Comparison of ENCODE assay signal across 9 cellular contexts in the genomic region with DNA sequence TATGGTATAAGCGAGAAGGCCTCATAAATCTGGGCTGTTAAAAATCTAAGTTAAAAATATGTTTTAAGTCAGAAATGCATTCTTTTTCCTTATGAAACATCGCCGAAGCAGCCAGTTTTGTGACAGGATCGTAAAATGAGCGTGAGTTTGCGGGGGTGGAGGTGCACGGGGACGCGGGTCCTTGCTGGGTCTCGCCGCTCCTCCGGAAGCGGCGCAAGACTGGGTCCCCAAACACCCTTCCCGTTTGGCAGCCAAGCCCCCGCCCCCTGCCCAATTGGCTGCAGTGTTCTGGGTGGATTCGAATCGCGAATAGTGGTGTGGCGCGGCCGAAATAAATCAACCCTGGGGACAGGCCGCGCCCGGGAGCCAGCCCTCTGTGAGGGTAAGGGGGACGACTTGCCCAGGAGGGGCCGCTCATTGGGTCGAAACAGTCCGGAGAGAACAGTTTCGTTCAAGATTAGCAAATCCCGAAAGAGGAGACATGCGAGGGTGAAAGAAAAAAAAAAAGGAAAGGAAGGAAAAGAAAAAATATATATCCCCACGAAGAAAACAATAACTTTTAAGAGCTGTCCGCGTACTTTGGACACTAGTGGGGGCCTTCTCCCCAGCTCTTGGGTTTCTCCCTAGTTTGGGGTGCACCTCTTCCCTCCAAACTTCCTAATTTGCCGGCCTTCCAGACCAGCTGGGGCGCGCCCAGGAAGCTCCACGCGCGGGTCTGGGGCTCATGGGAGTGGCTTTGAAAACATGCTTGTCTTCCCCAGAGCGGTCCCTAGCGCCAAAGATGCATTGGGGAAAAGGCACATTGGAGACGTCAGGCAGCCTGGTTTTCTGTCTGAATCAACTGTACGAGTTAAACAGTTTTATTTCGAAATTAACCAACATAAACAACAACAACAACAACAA. TPM values are rescaled to one million over a fixed set of nuclear protein-coding genes. Genes with fewer than 3 reads are reported as not detected.
DNase-seq lines count a peak whose midpoint lies in the region; ATAC-seq and TF ChIP-seq lines count a peak whose summit lies in the region.
"Had no signal": no experiment of that assay in that cellular context is flagged by ENCODE, and none has a peak within 500 bp of the region (broad histone marks: within the 10 kb centered on the region; RNA-seq: fewer than 3 reads in every experiment).

No MANE protein-coding gene starts in this region.

- H2AFZ ChIP-seq in SK-N-SH (ENCODE audit: low read depth), result no peak overlapping the region

- H3K23ac ChIP-seq in mesendoderm (ENCODE audit: low read length), result peak overlapping the region; percentile 90

- no peak overlapping the region for H3K4me2 ChIP-seq in SK-N-SH
- peak overlapping the region; percentile 25 for H3K4me2 ChIP-seq in mesendoderm (ENCODE audit: low read length)

- H3K27ac ChIP-seq in SK-N-SH (ENCODE audit: low read depth in 2 of 2, low read length in 1 of 2) (no peak overlapping the region), endodermal cell (ENCODE audit: low read depth, low read length) (no peak overlapping the region), mesendoderm (ENCODE audit: low read depth, low read length) (peak overlapping the region; percentile 74), thyroid gland (peak overlapping the region in 2 of 3 donors; percentile 18 to 29)
- H3K27ac ChIP-seq in CD4-positive, alpha-beta memory T cell (ENCODE audit: low read depth, low read length), result no peak overlapping the region
- H3K27ac ChIP-seq: WERI-Rb-1 had no signal

- H2BK5ac ChIP-seq in mesendoderm (ENCODE audit: low read length), result peak overlapping the region; percentile 48

- H3K18ac ChIP-seq in mesendoderm (ENCODE audit: low read length), result peak overlapping the region; percentile 98

- H3K79me1 ChIP-seq in mesendoderm (ENCODE audit: low read length), result peaks cover 3% of the 10 kb centered on the region

- WGBS in SK-N-SH (ENCODE audit: low lambda C conversion rate), result 16% methylated on average over 39 of the region's 46 CpGs
- WGBS in endodermal cell (ENCODE audit: insufficient coverage in 1 of 2, insufficient read length in 1 of 2), 2 experiments, result 0 to 4% methylated on average over 5 to 45 of the region's 46 CpGs
- WGBS in mesendoderm (ENCODE audit: extremely low coverage, insufficient coverage, low lambda C conversion rate), result no CpG with 5 or more reads among the region's 46 CpGs
- 13 to 19% methylated on average over 42 to 46 of the region's 46 CpGs for WGBS in thyroid gland, 2 donors

- no peak for TF ChIP-seq RAD21 in SK-N-SH (IDR thresholded peaks at IDR 0.05; ENCODE audit: low read length)

- H3K56ac ChIP-seq in mesendoderm (ENCODE audit: low read length), result peak overlapping the region; percentile 94

- no peak for TF ChIP-seq EP300 in SK-N-SH (IDR thresholded peaks at IDR 0.05; ENCODE audit: borderline replicate concordance in 1 of 2, low read depth in 1 of 2, low read length in 1 of 2)

- H3K27ac Mint-ChIP-seq in endodermal cell, result peak overlapping the region; percentile 97
- no peak overlapping the region for H3K27ac Mint-ChIP-seq in CD4-positive, alpha-beta memory T cell

- H3K4me1 ChIP-seq in SK-N-SH (ENCODE audit: control insufficient read depth in 1 of 2, insufficient read depth in 2 of 2, low read depth in 1 of 2, low read length in 1 of 2) (peaks cover 0 to 2% of the 10 kb centered on the region in 2 experiments; a peak in 1 of 4 replicates), endodermal cell (ENCODE audit: control insufficient read depth, insufficient read depth, low read length) (peaks cover 15% of the 10 kb centered on the region), mesendoderm (ENCODE audit: control insufficient read depth, low read depth, low read length) (peaks cover 4% of the 10 kb centered on the region), thyroid gland (peaks cover 17 to 26% of the 10 kb centered on the region in 2 donors)
- peaks cover 14% of the 10 kb centered on the region for H3K4me1 ChIP-seq in CD4-positive, alpha-beta memory T cell (ENCODE audit: insufficient read depth, low read length)

- ATAC-seq in SK-N-SH treated with all-trans-retinoic acid at 6 μM for 48 hours, result no peak
- ATAC-seq in HG03457 (IDR thresholded peaks at IDR 0.05; ENCODE audit: unreplicated experiment), result no peak

- H3K36me3 ChIP-seq in SK-N-SH (replicated peaks in 1 of 2; ENCODE audit: control insufficient read depth in 1 of 2, insufficient read depth in 2 of 2, low read length in 1 of 2), result no peaks in the 10 kb centered on the region
- peaks cover 44% of the 10 kb centered on the region for H3K36me3 ChIP-seq in endodermal cell (ENCODE audit: control insufficient read depth, insufficient read depth, low read length)
- peaks cover 3% of the 10 kb centered on the region for H3K36me3 ChIP-seq in mesendoderm (ENCODE audit: control insufficient read depth, insufficient read depth, low read length)
- H3K36me3 ChIP-seq in thyroid gland, result no peaks in the 10 kb centered on the region
- H3K36me3 ChIP-seq in CD4-positive, alpha-beta memory T cell (ENCODE audit: insufficient read depth, low read length), result no peaks in the 10 kb centered on the region
- H3K36me3 ChIP-seq: WERI-Rb-1 had no signal

- no peak overlapping the region for H3K4me3 ChIP-seq in SK-N-SH (ENCODE audit: low read depth in 2 of 2, low read length in 1 of 2)
- H3K4me3 ChIP-seq in endodermal cell (ENCODE audit: low read length), result peak overlapping the region; percentile 100
- peak overlapping the region; percentile 99 for H3K4me3 ChIP-seq in mesendoderm (ENCODE audit: low read length)
- H3K4me3 ChIP-seq in thyroid gland (replicated peaks in 1 of 3), result peak overlapping the region in 1 of 3 donors; percentile 1
- no peak overlapping the region for H3K4me3 ChIP-seq in CD4-positive, alpha-beta memory T cell (ENCODE audit: low read length in 2 of 2)

- no peaks in the 10 kb centered on the region for H3K9me2 ChIP-seq in SK-N-SH

- peaks cover 32% of the 10 kb centered on the region for H3K36me3 Mint-ChIP-seq in endodermal cell (ENCODE audit: low read depth)
- H3K36me3 Mint-ChIP-seq in CD4-positive, alpha-beta memory T cell, result peaks cover 0 to 2% of the 10 kb centered on the region in 2 donors

- TF ChIP-seq POLR2A in thyroid gland (IDR thresholded peaks at IDR 0.05), result no peak

- POLR2A ChIA-PET in SK-N-SH (lab: Yijun Ruan, JAX), result no interaction called here
- POLR2A ChIA-PET in CD4-positive, alpha-beta memory T cell (lab: Charles Lee; ENCODE audit: partially characterized antibody), result no interaction called here

- no peak overlapping the region for H2BK15ac ChIP-seq in mesendoderm (replicated peaks; ENCODE audit: low read depth)

- H2BK120ac ChIP-seq in mesendoderm (ENCODE audit: low read depth, low read length), result peak overlapping the region; percentile 92

- DNase-seq in SK-N-SH, result peak; percentile 33
- DNase-seq in endodermal cell, result peak; percentile 74
- peak; percentile 61 for DNase-seq in mesendoderm
- DNase-seq in thyroid gland, result peak in 1 of 2 donors; percentile 10
- no peak for DNase-seq in foreskin melanocyte
- DNase-seq in CD4-positive, alpha-beta memory T cell, result no peak
- DNase-seq: WERI-Rb-1 had no signal

- CTCF ChIA-PET in SK-N-SH (lab: Yijun Ruan, JAX), result no interaction called here
- CTCF ChIA-PET in CD4-positive, alpha-beta memory T cell (lab: Charles Lee; ENCODE audit: partially characterized antibody), result no interaction called here

- H2AK5ac ChIP-seq in mesendoderm (ENCODE audit: low read length), result no peak overlapping the region

- no peak overlapping the region for H4K5ac ChIP-seq in mesendoderm (ENCODE audit: low read length)

- H3K9me3 ChIP-seq in SK-N-SH (no peaks in the 10 kb centered on the region), endodermal cell (ENCODE audit: control insufficient read depth, low read length) (no peaks in the 10 kb centered on the region), thyroid gland (no peaks in the 10 kb centered on the region)
- no peaks in the 10 kb centered on the region for H3K9me3 ChIP-seq in CD4-positive, alpha-beta memory T cell (ENCODE audit: control insufficient read depth in 1 of 2, low read length in 2 of 2)

- intact Hi-C loops in thyroid gland (cut with DNase I), result no loop called here
- intact Hi-C loops in CD4-positive, alpha-beta memory T cell (cut with micrococcal nuclease), result loop anchor here (5.0 kb wide), 1 partner anchor 396 kb away; no protein-coding TSS in a partner anchor

- H3K79me2 ChIP-seq in SK-N-SH (ENCODE audit: insufficient read depth), result no peaks in the 10 kb centered on the region
- H3K79me2 ChIP-seq in mesendoderm (ENCODE audit: control insufficient read depth, insufficient read depth, low read length), result peaks cover 55% of the 10 kb centered on the region

- TF ChIP-seq CTCF in SK-N-SH (IDR thresholded peaks at IDR 0.05), result no peak
- no peak for TF ChIP-seq CTCF in endodermal cell (conservative IDR thresholded peaks at IDR 0.05)
- no peak for TF ChIP-seq CTCF in thyroid gland (IDR thresholded peaks at IDR 0.05)

- H3K27me3 ChIP-seq in SK-N-SH (ENCODE audit: insufficient read depth), result peaks cover 98% of the 10 kb centered on the region
- H3K27me3 ChIP-seq in endodermal cell (ENCODE audit: control insufficient read depth, insufficient read depth, low read length, poor library complexity, severe bottlenecking), result peaks cover 28% of the 10 kb centered on the region
- H3K27me3 ChIP-seq in mesendoderm (ENCODE audit: insufficient read depth, low read length, poor library complexity), result peaks cover 3% of the 10 kb centered on the region
- peaks cover 36% of the 10 kb centered on the region for H3K27me3 ChIP-seq in thyroid gland
- peaks cover 39% of the 10 kb centered on the region for H3K27me3 ChIP-seq in CD4-positive, alpha-beta memory T cell (ENCODE audit: insufficient read depth, low read length)

- H4K8ac ChIP-seq in mesendoderm (ENCODE audit: low read depth, low read length), result no peak overlapping the region

- H3K9ac ChIP-seq in SK-N-SH, result no peak overlapping the region
- H3K9ac ChIP-seq in endodermal cell (ENCODE audit: extremely low read depth, low read length, poor library complexity, severe bottlenecking), result peak overlapping the region; percentile 99
- H3K9ac ChIP-seq in mesendoderm (ENCODE audit: low read length), result peak overlapping the region; percentile 85

- peaks cover 11% of the 10 kb centered on the region; the same call in 1 of the 2 replicates for H4K20me1 ChIP-seq in SK-N-SH (ENCODE audit: insufficient read depth)

- H3K9me3 Mint-ChIP-seq in endodermal cell, result no peaks in the 10 kb centered on the region
- H3K9me3 Mint-ChIP-seq in CD4-positive, alpha-beta memory T cell, result peaks cover 0 to 6% (median 0%) of the 10 kb centered on the region in 8 donors

- H3K27me3 Mint-ChIP-seq in endodermal cell (ENCODE audit: insufficient read depth), result peaks cover 71% of the 10 kb centered on the region
- peaks cover 44 to 61% of the 10 kb centered on the region in 2 donors for H3K27me3 Mint-ChIP-seq in CD4-positive, alpha-beta memory T cell

- H3K4me1 Mint-ChIP-seq in endodermal cell, result peaks cover 33% of the 10 kb centered on the region
- H3K4me1 Mint-ChIP-seq in CD4-positive, alpha-beta memory T cell, result peaks cover 17 to 29% (median 22%) of the 10 kb centered on the region in 4 donors

- peak overlapping the region; percentile 98 for H3K4me3 Mint-ChIP-seq in endodermal cell
- peak overlapping the region in 1 of 8 donors; percentile 49 for H3K4me3 Mint-ChIP-seq in CD4-positive, alpha-beta memory T cell

- no peaks in the 10 kb centered on the region for H3F3A ChIP-seq in SK-N-SH (replicated peaks; ENCODE audit: insufficient read depth)

- H3K4ac ChIP-seq in mesendoderm (ENCODE audit: low read depth, low read length), result peak overlapping the region; percentile 88

RNA-seq across cellular contexts. Expression of a gene that starts 3.1 kb away (rescaled TPM):
- not detected in 2 replicates for polyA plus RNA-seq in SK-N-SH (2012; rRNA removed)
- polyA plus RNA-seq in SK-N-SH (2012; cell fraction: cytosol; rRNA removed), result not detected in 2 replicates
- polyA plus RNA-seq in SK-N-SH (2012; cell fraction: nucleus; rRNA removed), result not detected in 2 replicates
- 100 to 1,000 TPM; 106 to 158 TPM for total RNA-seq in endodermal cell
- polyA plus RNA-seq in endodermal cell (2013, experiment 1 of 2), result 30.0 TPM
- 39.3 TPM for polyA plus RNA-seq in endodermal cell (2013, experiment 2 of 2)
- 31.4 TPM for polyA plus RNA-seq in mesendoderm (2013, experiment 1 of 2)
- polyA plus RNA-seq in mesendoderm (2013, experiment 2 of 2), result 28.4 TPM
- total RNA-seq in thyroid gland, result 10 to 100 TPM in 3 of 4 donors, 1 to 10 TPM in 1; 8.5 to 18.9 (median 15.1) TPM
- not detected for total RNA-seq in CD4-positive, alpha-beta memory T cell
- polyA plus RNA-seq in CD4-positive, alpha-beta memory T cell, result not detected

Comparison
In these comparisons a context has a peak if more than half of its experiments do, and no peak if none do; other contexts are left out.
1. DNase-seq: peak in SK-N-SH (single experiment), endodermal cell (single experiment) and mesendoderm (single experiment); none in foreskin melanocyte (single experiment) and CD4-positive, alpha-beta memory T cell (0 of 5).
2. H3K27ac ChIP-seq: peak in mesendoderm (single experiment) and thyroid gland (2 of 3); none in SK-N-SH (0 of 2), endodermal cell (single experiment) and CD4-positive, alpha-beta memory T cell (single experiment).
3. H3K4me3 ChIP-seq: peak in endodermal cell (single experiment) and mesendoderm (single experiment); none in SK-N-SH (0 of 2) and CD4-positive, alpha-beta memory T cell (0 of 2).
4. RNA of a gene that starts 3.1 kb away (total RNA-seq): 106 to 158 TPM in endodermal cell and 8.5 to 18.9 TPM in thyroid gland; not detected in CD4-positive, alpha-beta memory T cell; every median in the first group is over 4 times any median in the second.